In genomic region chr21:31288191-31288590, GRCh38 we compare ENCODE assay signal across 9 cellular contexts. TPM values are rescaled to one million over a fixed set of nuclear protein-coding genes. Genes with fewer than 3 reads are reported as not detected.
"Had no signal": no experiment of that assay in that cellular context is flagged by ENCODE, and none has a peak within 500 bp of the region (broad histone marks: within the 10 kb centered on the region; RNA-seq: fewer than 3 reads in every experiment).

No MANE protein-coding gene starts in this region.

- ATAC-seq: GM23338, K562 had no signal

- H3K4me3 ChIP-seq: GM23338, K562 had no signal

- H3K4me2 ChIP-seq: GM23338 had no signal

- FAIRE-seq: H1, H54, K562 had no signal

- H2AFZ ChIP-seq: GM23338 had no signal

- H3K27ac ChIP-seq: HL-60 had no signal

- DNase-seq: H9, HFFc6, IMR-90, KG1 had no signal

RNA-seq across cellular contexts. Expression of gene TIAM1, which starts 55.9 kb away (rescaled TPM):
- polyA plus RNA-seq: K562 had no signal
